26 cellular contexts compared by ENCODE assay signal in genomic region chr16:81570189-81570846, GRCh38.
DNase-seq lines count a peak whose midpoint lies in the region; ATAC-seq and TF ChIP-seq lines count a peak whose summit lies in the region.
"Had no signal": no experiment of that assay in that cellular context is flagged by ENCODE, and none has a peak within 500 bp of the region (broad histone marks: within the 10 kb centered on the region; RNA-seq: fewer than 3 reads in every experiment).

No MANE protein-coding gene starts in this region.

- TF ChIP-seq CTCF in HEK293 (tag by site-specific recombination; IDR thresholded peaks at IDR 0.05) = no peak

- DNase-seq in central memory CD8-positive, alpha-beta T cell (ENCODE audit: low spot score in 2 of 2) = no peak
- no peak for DNase-seq in left colon
- no peak for DNase-seq in Karpas-422
- DNase-seq in NCI-H526 treated with DMSO at 0.1 percent for 48 hours (lab: John Stamatoyannopoulos, UW) = no peak
- DNase-seq in aorta = no peak
- DNase-seq: activated CD4-positive, alpha-beta T cell treated with anti-CD3 and anti-CD28 coated beads for 48 hours; activated naive CD4-positive, alpha-beta T cell treated with anti-CD3 and anti-CD28 coated beads, Interleukin-2, amount 10 ng/mL, durations not matched to agents 7 days and 5 days; activated T-cell treated with anti-CD3 and anti-CD28 coated beads, Interleukin-2, amount 50 U/mL, for 72 hours; CD4-positive, alpha-beta T cell; foreskin fibroblast; Kasumi-1; midbrain; natural killer cell; NCI-H1048; NCI-H1694 treated with DMSO at 0.1 percent for 48 hours; NCI-H69; T-helper 2 cell had no signal

- H3K36me3 ChIP-seq in HEK293 (ENCODE audit: control insufficient read depth in 2 of 2, insufficient read depth in 1 of 2, low read length in 2 of 2) = no peaks in the 10 kb centered on the region
- H3K36me3 ChIP-seq in subcutaneous abdominal adipose tissue (ENCODE audit: control insufficient read depth in 5 of 5, insufficient read depth in 5 of 5, low read length in 5 of 5) = peaks cover 0 to 3% (median 0%) of the 10 kb centered on the region in 5 donors
- H3K36me3 ChIP-seq in Karpas-422 (ENCODE audit: insufficient read depth, low read length) = no peaks in the 10 kb centered on the region
- no peaks in the 10 kb centered on the region for H3K36me3 ChIP-seq in aorta (ENCODE audit: control insufficient read depth in 1 of 2, insufficient read depth in 2 of 2, low read length in 1 of 2)
- H3K36me3 ChIP-seq: cardiac muscle cell, tibial nerve had no signal

- no peaks in the 10 kb centered on the region for H3K9me2 ChIP-seq in Karpas-422 (replicated peaks; ENCODE audit: insufficient read depth, low read length)

- no peak overlapping the region for H3K4me3 Mint-ChIP-seq in central memory CD8-positive, alpha-beta T cell
- H3K4me3 Mint-ChIP-seq: activated naive CD4-positive, alpha-beta T cell treated with anti-CD3 and anti-CD28 coated beads, Interleukin-2, amount 10 ng/mL, durations not matched to agents 7 days and 5 days; CD4-positive, alpha-beta T cell; dendritic cell treated with granulocyte-macrophage colony-stimulating factor and Interleukin-4, amounts not matched to agents 40 ng/mL and 50 ng/mL, for 4 days; natural killer cell; stimulated activated naive CD8-positive, alpha-beta T cell treated with anti-CD3 and anti-CD28 coated beads, Interleukin-15, Interleukin-2, amounts not matched to agents 100 ng/mL and 50 ng/mL, for 24 hours had no signal

- H3K9ac ChIP-seq in subcutaneous abdominal adipose tissue (ENCODE audit: low read length in 5 of 5) (no peak overlapping the region), Karpas-422 (ENCODE audit: low read length) (no peak overlapping the region)

- H3K27ac Mint-ChIP-seq in central memory CD8-positive, alpha-beta T cell (ENCODE audit: low read depth) = peak overlapping the region; percentile 35
- H3K27ac Mint-ChIP-seq: activated naive CD4-positive, alpha-beta T cell treated with anti-CD3 and anti-CD28 coated beads, Interleukin-2, amount 10 ng/mL, durations not matched to agents 7 days and 5 days; activated T-cell treated with anti-CD3 and anti-CD28 coated beads, Interleukin-2, amount 50 U/mL, for 72 hours; dendritic cell treated with granulocyte-macrophage colony-stimulating factor and Interleukin-4, amounts not matched to agents 40 ng/mL and 50 ng/mL, for 4 days; stimulated activated naive CD8-positive, alpha-beta T cell treated with anti-CD3 and anti-CD28 coated beads, Interleukin-15, Interleukin-2, amounts not matched to agents 100 ng/mL and 50 ng/mL, for 24 hours had no signal

- peaks cover 7% of the 10 kb centered on the region; the same call in 1 of the 2 replicates for H4K20me1 ChIP-seq in Karpas-422 (ENCODE audit: insufficient read depth, low read depth, low read length)

- H3K4me1 Mint-ChIP-seq in central memory CD8-positive, alpha-beta T cell = peaks cover 37% of the 10 kb centered on the region

- ATAC-seq in central memory CD8-positive, alpha-beta T cell (replicated peaks; ENCODE audit: extremely low read depth, poor library complexity, severe bottlenecking) = no peak
- peak; percentile 17 for ATAC-seq in left colon
- ATAC-seq in GM18861 (IDR thresholded peaks at IDR 0.05; ENCODE audit: unreplicated experiment) = no peak
- ATAC-seq in aorta (ENCODE audit: low FRiP score) = no peak
- ATAC-seq: activated T-cell treated with anti-CD3 and anti-CD28 coated beads, Interleukin-2, amount 50 U/mL, for 72 hours; natural killer cell; sciatic nerve; SK-N-SH treated with all-trans-retinoic acid at 6 μM for 48 hours had no signal

- no peak overlapping the region for H2AFZ ChIP-seq in Karpas-422 (ENCODE audit: low read length)

- 92 to 93% methylated on average over 18 of the region's 18 CpGs for WGBS in aorta, 2 donors

- POLR2A ChIA-PET in HEK293 (lab: Yijun Ruan, JAX) = no interaction called here

- H3K27me3 Mint-ChIP-seq in central memory CD8-positive, alpha-beta T cell = no peaks in the 10 kb centered on the region
- H3K27me3 Mint-ChIP-seq: activated naive CD4-positive, alpha-beta T cell treated with anti-CD3 and anti-CD28 coated beads, Interleukin-2, amount 10 ng/mL, durations not matched to agents 7 days and 5 days; CD4-positive, alpha-beta T cell; dendritic cell treated with granulocyte-macrophage colony-stimulating factor and Interleukin-4, amounts not matched to agents 40 ng/mL and 50 ng/mL, for 4 days; stimulated activated naive CD8-positive, alpha-beta T cell treated with anti-CD3 and anti-CD28 coated beads, Interleukin-15, Interleukin-2, amounts not matched to agents 100 ng/mL and 50 ng/mL, for 24 hours had no signal

- H3K9me3 ChIP-seq in HEK293 (ENCODE audit: control insufficient read depth, insufficient read depth, low read depth, low read length) (no peaks in the 10 kb centered on the region), subcutaneous abdominal adipose tissue (ENCODE audit: control insufficient read depth in 5 of 5, low read length in 5 of 5) (no peaks in the 10 kb centered on the region), Karpas-422 (ENCODE audit: low read length) (no peaks in the 10 kb centered on the region), aorta (ENCODE audit: control insufficient read depth, low read length) (no peaks in the 10 kb centered on the region)
- H3K9me3 ChIP-seq: tibial nerve had no signal

- H3K27ac ChIP-seq in HEK293 (ENCODE audit: extremely low read depth, low read depth, low read length) (no peak overlapping the region), subcutaneous abdominal adipose tissue (ENCODE audit: low read depth, low read length) (peak overlapping the region; percentile 31), Karpas-422 (ENCODE audit: low read length) (no peak overlapping the region), aorta (ENCODE audit: low read depth in 1 of 2, low read length in 2 of 2) (no peak overlapping the region)
- H3K27ac ChIP-seq: cardiac muscle cell, tibial nerve had no signal

- no peaks in the 10 kb centered on the region for H3K9me3 Mint-ChIP-seq in central memory CD8-positive, alpha-beta T cell
- H3K9me3 Mint-ChIP-seq: activated naive CD4-positive, alpha-beta T cell treated with anti-CD3 and anti-CD28 coated beads, Interleukin-2, amount 10 ng/mL, durations not matched to agents 7 days and 5 days; activated T-cell treated with anti-CD3 and anti-CD28 coated beads, Interleukin-2, amount 50 U/mL, for 72 hours; CD4-positive, alpha-beta T cell; dendritic cell treated with granulocyte-macrophage colony-stimulating factor and Interleukin-4, amounts not matched to agents 40 ng/mL and 50 ng/mL, for 4 days; natural killer cell; stimulated activated naive CD8-positive, alpha-beta T cell treated with anti-CD3 and anti-CD28 coated beads, Interleukin-15, Interleukin-2, amounts not matched to agents 100 ng/mL and 50 ng/mL, for 24 hours had no signal

- intact Hi-C loops in left colon (cut with DNase I, micrococcal nuclease) = no loop called here
- intact Hi-C loops in aorta (cut with DNase I) = no loop called here

- H3K27me3 ChIP-seq in subcutaneous abdominal adipose tissue (ENCODE audit: control insufficient read depth in 5 of 5, insufficient read depth in 4 of 5, low read length in 5 of 5) = no peaks in the 10 kb centered on the region
- H3K27me3 ChIP-seq in Karpas-422 (ENCODE audit: low read length) = no peaks in the 10 kb centered on the region
- no peaks in the 10 kb centered on the region for H3K27me3 ChIP-seq in aorta (ENCODE audit: control insufficient read depth in 1 of 2, insufficient read depth in 2 of 2, low read length in 1 of 2)
- H3K27me3 ChIP-seq: cardiac muscle cell, tibial nerve had no signal

- H3K4me1 ChIP-seq in HEK293 (ENCODE audit: control insufficient read depth, insufficient read depth, low read length) = no peaks in the 10 kb centered on the region
- H3K4me1 ChIP-seq in subcutaneous abdominal adipose tissue (ENCODE audit: control insufficient read depth in 5 of 5, insufficient read depth in 5 of 5, low read length in 5 of 5) = peaks cover 0 to 46% (median 36%) of the 10 kb centered on the region in 5 donors
- H3K4me1 ChIP-seq in Karpas-422 (ENCODE audit: low read length) = no peaks in the 10 kb centered on the region
- H3K4me1 ChIP-seq in aorta (ENCODE audit: control insufficient read depth in 1 of 2, insufficient read depth in 2 of 2, low read length in 2 of 2) = no peaks in the 10 kb centered on the region

- no peak overlapping the region for H3K4me2 ChIP-seq in Karpas-422 (ENCODE audit: low read depth, low read length, poor library complexity, severe bottlenecking)

- H3K36me3 Mint-ChIP-seq in central memory CD8-positive, alpha-beta T cell (ENCODE audit: insufficient read depth) = peaks cover 14% of the 10 kb centered on the region
- H3K36me3 Mint-ChIP-seq: natural killer cell had no signal

- H3K4me3 ChIP-seq in HEK293 (ENCODE audit: low read depth, low read length) = no peak overlapping the region
- H3K4me3 ChIP-seq in subcutaneous abdominal adipose tissue (ENCODE audit: low read depth in 1 of 5, low read length in 5 of 5) = no peak overlapping the region
- no peak overlapping the region for H3K4me3 ChIP-seq in Karpas-422 (ENCODE audit: low read length)
- no peak overlapping the region for H3K4me3 ChIP-seq in aorta (ENCODE audit: low read length in 2 of 2)
- H3K4me3 ChIP-seq: cardiac muscle cell, tibial nerve had no signal

- CTCF ChIA-PET in HEK293 (lab: Yijun Ruan, JAX) = interaction anchor here (0.7 kb wide), 2 partner anchors 27 to 205 kb away, joined by 3 to 4 read pairs; no protein-coding TSS in a partner anchor

- no peaks in the 10 kb centered on the region for H3K79me2 ChIP-seq in Karpas-422 (ENCODE audit: low read length)

TF ChIP-seq in HEK293, 187 proteins besides CTCF, POLR2A, EP300 and RAD21:
- TF ChIP-seq ZNF664 (tag by site-specific recombination; IDR thresholded peaks at IDR 0.05) (no peak), ZNF645 (tag by site-specific recombination; IDR thresholded peaks at IDR 0.05) (no peak), ZNF335 (tag by site-specific recombination; conservative IDR thresholded peaks at IDR 0.05) (no peak), ZIC2 (tag by site-specific recombination; IDR thresholded peaks at IDR 0.05) (peak; percentile 78)
TF ChIP-seq in HEK293: peak in this region for 1.
